1 cellular context compared by ENCODE assay signal in genomic region chr18:50281295-50281971, GRCh38.
TF ChIP-seq lines count a peak whose summit lies in the region.

A gene with protein sequence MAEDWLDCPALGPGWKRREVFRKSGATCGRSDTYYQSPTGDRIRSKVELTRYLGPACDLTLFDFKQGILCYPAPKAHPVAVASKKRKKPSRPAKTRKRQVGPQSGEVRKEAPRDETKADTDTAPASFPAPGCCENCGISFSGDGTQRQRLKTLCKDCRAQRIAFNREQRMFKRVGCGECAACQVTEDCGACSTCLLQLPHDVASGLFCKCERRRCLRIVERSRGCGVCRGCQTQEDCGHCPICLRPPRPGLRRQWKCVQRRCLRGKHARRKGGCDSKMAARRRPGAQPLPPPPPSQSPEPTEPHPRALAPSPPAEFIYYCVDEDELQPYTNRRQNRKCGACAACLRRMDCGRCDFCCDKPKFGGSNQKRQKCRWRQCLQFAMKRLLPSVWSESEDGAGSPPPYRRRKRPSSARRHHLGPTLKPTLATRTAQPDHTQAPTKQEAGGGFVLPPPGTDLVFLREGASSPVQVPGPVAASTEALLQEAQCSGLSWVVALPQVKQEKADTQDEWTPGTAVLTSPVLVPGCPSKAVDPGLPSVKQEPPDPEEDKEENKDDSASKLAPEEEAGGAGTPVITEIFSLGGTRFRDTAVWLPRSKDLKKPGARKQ (minus strand): TSS chr18:50281523. CDS start chr18:50279992, 1,531 bp downstream.

TF ChIP-seq in HepG2, 621 proteins besides CTCF, POLR2A, EP300 and RAD21 (continued from another document and continues in another):
- TF ChIP-seq, protein P1, sequence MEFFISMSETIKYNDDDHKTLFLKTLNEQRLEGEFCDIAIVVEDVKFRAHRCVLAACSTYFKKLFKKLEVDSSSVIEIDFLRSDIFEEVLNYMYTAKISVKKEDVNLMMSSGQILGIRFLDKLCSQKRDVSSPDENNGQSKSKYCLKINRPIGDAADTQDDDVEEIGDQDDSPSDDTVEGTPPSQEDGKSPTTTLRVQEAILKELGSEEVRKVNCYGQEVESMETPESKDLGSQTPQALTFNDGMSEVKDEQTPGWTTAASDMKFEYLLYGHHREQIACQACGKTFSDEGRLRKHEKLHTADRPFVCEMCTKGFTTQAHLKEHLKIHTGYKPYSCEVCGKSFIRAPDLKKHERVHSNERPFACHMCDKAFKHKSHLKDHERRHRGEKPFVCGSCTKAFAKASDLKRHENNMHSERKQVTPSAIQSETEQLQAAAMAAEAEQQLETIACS (CRISPR knock-in tag; IDR thresholded peaks at IDR 0.05) = peak; percentile 83
- TF ChIP-seq, protein P2, sequence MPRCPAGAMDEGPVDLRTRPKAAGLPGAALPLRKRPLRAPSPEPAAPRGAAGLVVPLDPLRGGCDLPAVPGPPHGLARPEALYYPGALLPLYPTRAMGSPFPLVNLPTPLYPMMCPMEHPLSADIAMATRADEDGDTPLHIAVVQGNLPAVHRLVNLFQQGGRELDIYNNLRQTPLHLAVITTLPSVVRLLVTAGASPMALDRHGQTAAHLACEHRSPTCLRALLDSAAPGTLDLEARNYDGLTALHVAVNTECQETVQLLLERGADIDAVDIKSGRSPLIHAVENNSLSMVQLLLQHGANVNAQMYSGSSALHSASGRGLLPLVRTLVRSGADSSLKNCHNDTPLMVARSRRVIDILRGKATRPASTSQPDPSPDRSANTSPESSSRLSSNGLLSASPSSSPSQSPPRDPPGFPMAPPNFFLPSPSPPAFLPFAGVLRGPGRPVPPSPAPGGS (CRISPR knock-in tag; IDR thresholded peaks at IDR 0.05) = peak; percentile 30; the same call in 1 of the 2 replicates
- TF ChIP-seq KLF15 (CRISPR knock-in tag; IDR thresholded peaks at IDR 0.05; ENCODE audit: borderline replicate concordance) (0 out of 2 replicates have a peak, but pooled peaks have one; percentile 41), AGO1 (IDR thresholded peaks at IDR 0.05; ENCODE audit: low read depth, low read length, poor library complexity, severe bottlenecking) (peak; percentile 82), ZNF768 (CRISPR knock-in tag; IDR thresholded peaks at IDR 0.05) (no peak; the same call in 1 of the 2 replicates), SP4 (CRISPR knock-in tag; IDR thresholded peaks at IDR 0.05) (peak; percentile 73; the same call in 1 of the 2 replicates), CBFB (CRISPR knock-in tag; IDR thresholded peaks at IDR 0.05) (peak; percentile 24; the same call in 1 of the 2 replicates), SP1 (IDR thresholded peaks at IDR 0.05) (no peak), SP1 (CRISPR knock-in tag; IDR thresholded peaks at IDR 0.05) (peak; percentile 66), ZNF501 (CRISPR knock-in tag; IDR thresholded peaks at IDR 0.05) (peak; percentile 95), STAT5B (CRISPR knock-in tag; IDR thresholded peaks at IDR 0.05) (0 out of 2 replicates have a peak, but pooled peaks have one; percentile 14), ZNF460 (CRISPR knock-in tag; IDR thresholded peaks at IDR 0.05; ENCODE audit: borderline replicate concordance) (no peak; the same call in 1 of the 2 replicates), ZNF121 (CRISPR knock-in tag; IDR thresholded peaks at IDR 0.05) (0 out of 2 replicates have a peak, but pooled peaks have one; percentile 32), ZNF24 (IDR thresholded peaks at IDR 0.05) (no peak), TBX3 (IDR thresholded peaks at IDR 0.05; ENCODE audit: borderline replicate concordance) (peak; percentile 47; the same call in 1 of the 2 replicates), ZKSCAN1 (IDR thresholded peaks at IDR 0.05; ENCODE audit: low read length) (no peak), REXO4 (CRISPR knock-in tag; IDR thresholded peaks at IDR 0.05; ENCODE audit: borderline replicate concordance) (0 out of 2 replicates have a peak, but pooled peaks have one; percentile 30), ZNF232 (CRISPR knock-in tag; IDR thresholded peaks at IDR 0.05; ENCODE audit: borderline replicate concordance) (no peak), ZC3H4 (CRISPR knock-in tag; IDR thresholded peaks at IDR 0.05; ENCODE audit: borderline replicate concordance) (no peak), ZNF709 (CRISPR knock-in tag; IDR thresholded peaks at IDR 0.05) (peak; percentile 52; the same call in 1 of the 2 replicates), ZNF558 (CRISPR knock-in tag; IDR thresholded peaks at IDR 0.05; ENCODE audit: borderline replicate concordance) (no peak), PBX3 (CRISPR knock-in tag; IDR thresholded peaks at IDR 0.05; ENCODE audit: borderline replicate concordance) (no peak), RBM22 (optimal IDR thresholded peaks at IDR 0.05; ENCODE audit: low read length) (no peak), ZMAT3 (CRISPR knock-in tag; conservative IDR thresholded peaks at IDR 0.05) (peak; percentile 89), GATAD1 (CRISPR knock-in tag; IDR thresholded peaks at IDR 0.05) (peak; percentile 90), FUBP1 (CRISPR knock-in tag; IDR thresholded peaks at IDR 0.05; ENCODE audit: borderline replicate concordance) (0 out of 2 replicates have a peak, but pooled peaks have one; percentile 35), ETV5 (CRISPR knock-in tag; IDR thresholded peaks at IDR 0.05; ENCODE audit: borderline replicate concordance) (peak; percentile 78), ZNF20 (CRISPR knock-in tag; IDR thresholded peaks at IDR 0.05) (no peak), ZEB1 (IDR thresholded peaks at IDR 0.05; ENCODE audit: insufficient replicate concordance, low read depth) (no peak), MEIS2 (CRISPR knock-in tag; IDR thresholded peaks at IDR 0.05) (peak; percentile 79; the same call in 1 of the 2 replicates), SRSF4 (IDR thresholded peaks at IDR 0.05; ENCODE audit: low read depth, low read length, poor library complexity, severe bottlenecking) (no peak)
- TF ChIP-seq, protein P3, sequence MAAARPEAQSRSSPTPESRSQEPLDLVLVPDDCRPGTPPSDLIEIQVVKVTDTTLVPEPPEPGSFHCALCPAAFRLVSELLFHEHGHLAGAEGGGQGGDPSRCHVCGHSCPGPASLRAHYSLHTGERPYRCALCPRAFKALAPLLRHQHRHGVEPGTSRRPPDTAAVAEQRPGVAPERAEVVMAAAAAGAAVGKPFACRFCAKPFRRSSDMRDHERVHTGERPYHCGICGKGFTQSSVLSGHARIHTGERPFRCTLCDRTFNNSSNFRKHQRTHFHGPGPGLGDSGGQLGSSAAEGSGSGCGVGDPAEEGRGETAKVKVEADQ (CRISPR knock-in tag; IDR thresholded peaks at IDR 0.05; ENCODE audit: borderline replicate concordance) = 0 out of 2 replicates have a peak, but pooled peaks have one; percentile 40
- TF ChIP-seq, protein P4, sequence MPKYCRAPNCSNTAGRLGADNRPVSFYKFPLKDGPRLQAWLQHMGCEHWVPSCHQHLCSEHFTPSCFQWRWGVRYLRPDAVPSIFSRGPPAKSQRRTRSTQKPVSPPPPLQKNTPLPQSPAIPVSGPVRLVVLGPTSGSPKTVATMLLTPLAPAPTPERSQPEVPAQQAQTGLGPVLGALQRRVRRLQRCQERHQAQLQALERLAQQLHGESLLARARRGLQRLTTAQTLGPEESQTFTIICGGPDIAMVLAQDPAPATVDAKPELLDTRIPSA (CRISPR knock-in tag; IDR thresholded peaks at IDR 0.05; ENCODE audit: borderline replicate concordance) = 0 out of 2 replicates have a peak, but pooled peaks have one; percentile 71
- TF ChIP-seq, protein P5, sequence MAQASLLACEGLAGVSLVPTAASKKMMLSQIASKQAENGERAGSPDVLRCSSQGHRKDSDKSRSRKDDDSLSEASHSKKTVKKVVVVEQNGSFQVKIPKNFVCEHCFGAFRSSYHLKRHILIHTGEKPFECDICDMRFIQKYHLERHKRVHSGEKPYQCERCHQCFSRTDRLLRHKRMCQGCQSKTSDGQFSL (CRISPR knock-in tag; IDR thresholded peaks at IDR 0.05) = no peak
- TF ChIP-seq, protein P6, sequence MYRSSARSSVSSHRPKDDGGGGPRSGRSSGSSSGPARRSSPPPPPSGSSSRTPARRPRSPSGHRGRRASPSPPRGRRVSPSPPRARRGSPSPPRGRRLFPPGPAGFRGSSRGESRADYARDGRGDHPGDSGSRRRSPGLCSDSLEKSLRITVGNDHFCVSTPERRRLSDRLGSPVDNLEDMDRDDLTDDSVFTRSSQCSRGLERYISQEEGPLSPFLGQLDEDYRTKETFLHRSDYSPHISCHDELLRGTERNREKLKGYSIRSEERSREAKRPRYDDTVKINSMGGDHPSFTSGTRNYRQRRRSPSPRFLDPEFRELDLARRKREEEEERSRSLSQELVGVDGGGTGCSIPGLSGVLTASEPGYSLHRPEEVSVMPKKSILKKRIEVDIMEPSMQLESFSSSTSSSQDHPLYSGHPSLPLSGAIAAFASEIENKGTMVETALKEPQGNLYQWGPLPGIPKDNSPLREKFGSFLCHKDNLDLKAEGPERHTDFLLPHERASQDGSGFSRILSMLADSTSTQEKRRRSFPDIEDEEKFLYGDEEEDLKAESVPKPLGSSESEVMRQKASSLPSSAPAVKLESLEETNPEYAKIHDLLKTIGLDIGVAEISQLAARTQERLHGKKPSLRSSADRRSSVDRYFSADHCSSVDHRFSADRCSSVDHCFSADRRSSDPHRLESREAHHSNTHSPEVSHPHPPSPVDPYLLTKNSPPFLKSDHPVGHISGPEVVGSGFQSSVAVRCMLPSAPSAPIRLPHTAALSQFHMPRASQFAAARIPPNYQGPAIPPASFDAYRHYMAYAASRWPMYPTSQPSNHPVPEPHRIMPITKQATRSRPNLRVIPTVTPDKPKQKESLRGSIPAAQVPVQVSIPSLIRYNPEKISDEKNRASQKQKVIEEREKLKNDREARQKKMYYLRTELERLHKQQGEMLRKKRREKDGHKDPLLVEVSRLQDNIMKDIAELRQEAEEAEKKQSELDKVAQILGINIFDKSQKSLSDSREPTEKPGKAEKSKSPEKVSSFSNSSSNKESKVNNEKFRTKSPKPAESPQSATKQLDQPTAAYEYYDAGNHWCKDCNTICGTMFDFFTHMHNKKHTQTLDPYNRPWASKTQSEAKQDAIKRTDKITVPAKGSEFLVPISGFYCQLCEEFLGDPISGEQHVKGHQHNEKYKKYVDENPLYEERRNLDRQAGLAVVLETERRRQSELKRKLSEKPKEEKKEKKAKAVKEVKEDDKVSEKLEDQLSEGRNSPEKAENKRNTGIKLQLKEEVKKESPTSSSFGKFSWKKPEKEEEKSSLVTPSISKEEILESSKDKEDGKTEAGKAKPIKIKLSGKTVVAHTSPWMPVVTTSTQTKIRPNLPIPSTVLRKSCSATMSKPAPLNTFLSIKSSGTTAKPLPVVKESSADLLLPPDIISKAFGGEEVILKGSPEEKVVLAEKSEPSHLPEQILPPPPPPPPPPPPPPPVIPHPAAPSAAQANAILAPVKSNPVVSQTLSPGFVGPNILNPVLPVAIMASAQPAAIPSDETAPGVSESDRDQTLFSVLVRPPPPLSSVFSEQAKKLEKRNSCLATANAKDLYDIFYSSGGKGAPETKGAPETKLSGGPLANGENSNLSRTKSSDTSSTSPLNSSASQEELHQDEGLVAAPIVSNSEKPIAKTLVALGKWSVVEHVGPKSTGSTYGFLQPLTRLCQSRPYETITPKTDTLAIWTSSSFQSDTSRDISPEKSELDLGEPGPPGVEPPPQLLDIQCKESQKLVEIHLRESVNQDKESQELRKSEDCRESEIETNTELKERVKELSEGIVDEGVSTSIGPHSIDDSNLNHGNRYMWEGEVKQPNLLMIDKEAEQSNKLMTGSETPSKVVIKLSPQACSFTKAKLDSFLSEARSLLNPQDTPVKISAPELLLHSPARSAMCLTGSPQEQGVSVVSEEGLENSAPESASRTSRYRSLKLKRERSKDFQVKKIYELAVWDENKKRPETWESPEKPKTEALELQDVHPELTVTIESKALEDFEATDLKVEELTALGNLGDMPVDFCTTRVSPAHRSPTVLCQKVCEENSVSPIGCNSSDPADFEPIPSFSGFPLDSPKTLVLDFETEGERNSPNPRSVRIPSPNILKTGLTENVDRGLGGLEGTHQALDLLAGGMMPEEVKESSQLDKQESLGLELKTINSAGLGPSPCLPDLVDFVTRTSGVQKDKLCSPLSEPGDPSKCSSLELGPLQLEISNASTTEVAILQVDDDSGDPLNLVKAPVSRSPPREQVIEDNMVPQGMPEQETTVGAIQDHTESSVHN (CRISPR knock-in tag; IDR thresholded peaks at IDR 0.05) = no peak
